In genomic region chr7:132035517-132036362, GRCh38 we compare ENCODE assay signal across 14 cellular contexts.
DNase-seq lines count a peak whose midpoint lies in the region; FAIRE-seq and TF ChIP-seq lines count a peak whose summit lies in the region.
"Had no signal": no experiment of that assay in that cellular context is flagged by ENCODE, and none has a peak within 500 bp of the region (broad histone marks: within the 10 kb centered on the region; RNA-seq: fewer than 3 reads in every experiment).

No MANE protein-coding gene starts in this region.

- H3K4me3 ChIP-seq in HEK293 (ENCODE audit: low read depth, low read length) (no peak overlapping the region), dorsolateral prefrontal cortex (no peak overlapping the region), kidney (ENCODE audit: low read length in 2 of 2) (no peak overlapping the region)
- H3K4me3 ChIP-seq: hepatocyte had no signal

- DNase-seq in NCI-H2171 (lab: John Stamatoyannopoulos, UW) (peak; percentile 21), dorsolateral prefrontal cortex (peak in 1 of 10 donors; percentile 18), pons (ENCODE audit: low spot score) (peak; percentile 23), DMS79 (lab: John Stamatoyannopoulos, UW) (no peak), kidney (no peak), CD1c-positive myeloid dendritic cell (ENCODE audit: extremely low spot score) (no peak)
- DNase-seq: activated CD4-positive, alpha-beta T cell treated with anti-CD3 and anti-CD28 coated beads, Interleukin-2, amount 50 U/mL, for 48 hours; activated T-cell treated with anti-CD3 and anti-CD28 coated beads, Interleukin-2, amount 50 U/mL, for 48 hours; AML-193; NCI-H2029; NCI-H748 treated with DMSO at 0.1 percent for 48 hours; T-helper 1 cell had no signal

- CTCF ChIA-PET in HEK293 (lab: Yijun Ruan, JAX) = interaction anchor here (1.6 kb wide), 2 partner anchors 8 to 13 kb away, joined by 4 read pairs; no protein-coding TSS in a partner anchor

- no peaks in the 10 kb centered on the region for H3K4me1 ChIP-seq in HEK293 (ENCODE audit: control insufficient read depth, insufficient read depth, low read length)
- no peaks in the 10 kb centered on the region for H3K4me1 ChIP-seq in kidney (ENCODE audit: control insufficient read depth in 1 of 2, insufficient read depth in 1 of 2, low read depth in 1 of 2, low read length in 2 of 2)

- no peak overlapping the region for H3K9ac ChIP-seq in kidney (ENCODE audit: low read length in 2 of 2)

- H3K27me3 ChIP-seq in dorsolateral prefrontal cortex = peaks cover 0 to 4% (median 0%) of the 10 kb centered on the region in 45 donors

- POLR2A ChIA-PET in HEK293 (lab: Yijun Ruan, JAX) = no interaction called here

- TF ChIP-seq CTCF in HEK293 (tag by site-specific recombination; IDR thresholded peaks at IDR 0.05) = no peak
- no peak for TF ChIP-seq CTCF in dorsolateral prefrontal cortex (IDR thresholded peaks at IDR 0.05 in 54 of 56, conservative IDR thresholded peaks at IDR 0.05 in 2 of 56; ENCODE audit: low read depth in 1 of 56, partially characterized antibody in 56 of 56)
- TF ChIP-seq CTCF in kidney (IDR thresholded peaks at IDR 0.05; ENCODE audit: borderline replicate concordance, extremely low read depth, insufficient read depth) = no peak

- H3K9me3 ChIP-seq in HEK293 (ENCODE audit: control insufficient read depth, insufficient read depth, low read depth, low read length) (no peaks in the 10 kb centered on the region), kidney (ENCODE audit: control insufficient read depth in 1 of 2, low read length in 2 of 2) (no peaks in the 10 kb centered on the region)

- H3K36me3 ChIP-seq in HEK293 (ENCODE audit: control insufficient read depth in 2 of 2, insufficient read depth in 1 of 2, low read length in 2 of 2) = no peaks in the 10 kb centered on the region
- no peaks in the 10 kb centered on the region for H3K36me3 ChIP-seq in kidney (ENCODE audit: control insufficient read depth in 1 of 2, insufficient read depth in 2 of 2, low read length in 2 of 2)

- no peak for FAIRE-seq in kidney (lab: Jason Lieb, UNC)

- H3K27ac ChIP-seq in HEK293 (ENCODE audit: extremely low read depth, low read depth, low read length) (no peak overlapping the region), dorsolateral prefrontal cortex (peak overlapping the region in 35 of 59 donors; percentile 11 to 77 (median 51)), kidney (ENCODE audit: low read depth in 2 of 2, low read length in 2 of 2) (no peak overlapping the region)
- H3K27ac ChIP-seq: hepatocyte had no signal

- intact Hi-C loops in dorsolateral prefrontal cortex (cut with DNase I) (no loop called here), kidney (cut with DNase I) (no loop called here)

TF ChIP-seq in HEK293, 187 proteins besides CTCF, POLR2A, EP300 and RAD21:
- TF ChIP-seq, protein P1, sequence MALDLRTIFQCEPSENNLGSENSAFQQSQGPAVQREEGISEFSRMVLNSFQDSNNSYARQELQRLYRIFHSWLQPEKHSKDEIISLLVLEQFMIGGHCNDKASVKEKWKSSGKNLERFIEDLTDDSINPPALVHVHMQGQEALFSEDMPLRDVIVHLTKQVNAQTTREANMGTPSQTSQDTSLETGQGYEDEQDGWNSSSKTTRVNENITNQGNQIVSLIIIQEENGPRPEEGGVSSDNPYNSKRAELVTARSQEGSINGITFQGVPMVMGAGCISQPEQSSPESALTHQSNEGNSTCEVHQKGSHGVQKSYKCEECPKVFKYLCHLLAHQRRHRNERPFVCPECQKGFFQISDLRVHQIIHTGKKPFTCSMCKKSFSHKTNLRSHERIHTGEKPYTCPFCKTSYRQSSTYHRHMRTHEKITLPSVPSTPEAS (tag by site-specific recombination; IDR thresholded peaks at IDR 0.05) = no peak
- TF ChIP-seq MEIS1 (CRISPR knock-in tag; IDR thresholded peaks at IDR 0.05; ENCODE audit: borderline replicate concordance) (peak; percentile 87; the same call in 1 of the 2 replicates), YY1 (tag by site-specific recombination; IDR thresholded peaks at IDR 0.05) (no peak)

Comparison
In these comparisons a context has a peak if more than half of its experiments do, and no peak if none do; other contexts are left out.
1. H3K27ac ChIP-seq: peak in dorsolateral prefrontal cortex (35 of 59); none in HEK293 (single experiment) and kidney (0 of 2).
2. DNase-seq: peak in NCI-H2171 (single experiment) and pons (single experiment); none in DMS79 (single experiment), kidney (single experiment) and CD1c-positive myeloid dendritic cell (single experiment).